Comparison of ENCODE assay signal across 1 cellular context in genomic region chr2:148022882-148023281, GRCh38.
TF ChIP-seq lines count a peak whose summit lies in the region.

No MANE protein-coding gene starts in this region.

TF ChIP-seq in GM23338, 12 proteins besides CTCF, POLR2A, EP300 and RAD21 (continued from another document):
- TF ChIP-seq ETS1 (IDR thresholded peaks at IDR 0.05) (no peak), ZNF331 (CRISPR knock-in tag; IDR thresholded peaks at IDR 0.05; ENCODE audit: low read depth) (no peak), STAT1 (IDR thresholded peaks at IDR 0.05; ENCODE audit: unreplicated experiment) (no peak), JUNB (IDR thresholded peaks at IDR 0.05; ENCODE audit: unreplicated experiment) (no peak), ZNF114 (CRISPR knock-in tag; IDR thresholded peaks at IDR 0.05) (no peak), REST (IDR thresholded peaks at IDR 0.05; ENCODE audit: unreplicated experiment) (no peak), EZH2phosphoT487 (IDR thresholded peaks at IDR 0.05; ENCODE audit: unreplicated experiment) (no peak)
